Comparison of ENCODE assay signal across 10 cellular contexts in genomic region chr4:15868065-15868464, GRCh38.
DNase-seq lines count a peak whose midpoint lies in the region; ATAC-seq and TF ChIP-seq lines count a peak whose summit lies in the region.
"Had no signal": no experiment of that assay in that cellular context is flagged by ENCODE, and none has a peak within 500 bp of the region (broad histone marks: within the 10 kb centered on the region; RNA-seq: fewer than 3 reads in every experiment).

No MANE protein-coding gene starts in this region.

- peak; percentile 11 for DNase-seq in EH (ENCODE audit: low read depth)
- DNase-seq in NOMO-1 (lab: John Stamatoyannopoulos, UW; ENCODE audit: unreplicated experiment in 2 of 2) = peak; percentile 82 to 95
- DNase-seq in erythroblast (lab: John Stamatoyannopoulos, UW) = peak; percentile 3 to 8
- no peak for DNase-seq in pons (ENCODE audit: low spot score)
- no peak for DNase-seq in DMS79 treated with DMSO at 0.1 percent for 48 hours (lab: John Stamatoyannopoulos, UW)
- DNase-seq in mucosa of descending colon = no peak
- DNase-seq: activated CD8-positive, alpha-beta memory T cell treated with anti-CD3 and anti-CD28 coated beads, Interleukin-2, amount 50 U/mL, for 4 hours; NCI-H146; substantia nigra had no signal

- ATAC-seq in GM19023 (IDR thresholded peaks at IDR 0.05; ENCODE audit: unreplicated experiment) (peak; percentile 7), mucosa of descending colon (no peak)

- H3K36me3 ChIP-seq in mucosa of descending colon (ENCODE audit: low read depth) = no peaks in the 10 kb centered on the region

- intact Hi-C loops in mucosa of descending colon (cut with DNase I, micrococcal nuclease) = no loop called here

- H3K9me3 ChIP-seq in mucosa of descending colon = no peaks in the 10 kb centered on the region

- H3K4me1 ChIP-seq in mucosa of descending colon (ENCODE audit: low read depth) = no peaks in the 10 kb centered on the region

- no peak overlapping the region for H3K4me3 ChIP-seq in mucosa of descending colon

- TF ChIP-seq POLR2A in erythroblast (IDR thresholded peaks at IDR 0.05; ENCODE audit: low read length) = no peak

- TF ChIP-seq CTCF in mucosa of descending colon (IDR thresholded peaks at IDR 0.05) = no peak

Comparison
In these comparisons a context has a peak if more than half of its experiments do, and no peak if none do; other contexts are left out.
1. DNase-seq: peak in EH (single experiment), NOMO-1 (2 of 2) and erythroblast (2 of 2); none in pons (single experiment), DMS79 treated with DMSO at 0.1 percent for 48 hours (single experiment) and mucosa of descending colon (0 of 3).